ENCODE assay signal across 12 cellular contexts in genomic region chr7:92622680-92623079, GRCh38. TPM values are rescaled to one million over a fixed set of nuclear protein-coding genes. Genes with fewer than 3 reads are reported as not detected.
DNase-seq lines count a peak whose midpoint lies in the region; ATAC-seq and TF ChIP-seq lines count a peak whose summit lies in the region.
"Had no signal": no experiment of that assay in that cellular context is flagged by ENCODE, and none has a peak within 500 bp of the region (broad histone marks: within the 10 kb centered on the region; RNA-seq: fewer than 3 reads in every experiment).

No MANE protein-coding gene starts in this region.

- H3K27ac ChIP-seq in SJCRH30, result peak overlapping the region; percentile 51
- peak overlapping the region in 2 of 4 donors; percentile 63 to 72 for H3K27ac ChIP-seq in gastroesophageal sphincter
- H3K27ac ChIP-seq: GM23248 had no signal

- no peaks in the 10 kb centered on the region for H3K9me3 Mint-ChIP-seq in activated CD4-positive, alpha-beta T cell treated with anti-CD3 and anti-CD28 coated beads for 36 hours (ENCODE audit: low read depth)
- peaks cover 4% of the 10 kb centered on the region for H3K9me3 Mint-ChIP-seq in mesothelial cell of epicardium

- POLR2A ChIA-PET in activated CD4-positive, alpha-beta T cell treated with anti-CD3 and anti-CD28 coated beads for 36 hours (lab: Charles Lee), result no interaction called here

- CTCF ChIA-PET in activated CD4-positive, alpha-beta T cell treated with anti-CD3 and anti-CD28 coated beads for 36 hours (lab: Charles Lee), result interaction anchor here (0.9 to 2.0 kb wide), 6 partner anchors 17 to 218 kb away, joined by 3 to 5 read pairs (median 4); no protein-coding TSS in a partner anchor

- peaks cover 50% of the 10 kb centered on the region for H3K36me3 ChIP-seq in SJCRH30
- peaks cover 0 to 5% of the 10 kb centered on the region in 2 donors for H3K36me3 ChIP-seq in gastroesophageal sphincter

- H3K4me3 Mint-ChIP-seq in activated CD4-positive, alpha-beta T cell treated with anti-CD3 and anti-CD28 coated beads for 36 hours, result no peak overlapping the region
- no peak overlapping the region for H3K4me3 Mint-ChIP-seq in mesothelial cell of epicardium

- H3K4me1 Mint-ChIP-seq in activated CD4-positive, alpha-beta T cell treated with anti-CD3 and anti-CD28 coated beads for 36 hours, result peaks cover 64% of the 10 kb centered on the region
- peaks cover 38% of the 10 kb centered on the region for H3K4me1 Mint-ChIP-seq in mesothelial cell of epicardium

- H3K4me1 ChIP-seq in SJCRH30 (peaks cover 45% of the 10 kb centered on the region), gastroesophageal sphincter (peaks cover 0 to 34% (median 5%) of the 10 kb centered on the region in 3 donors)

- no peak for ATAC-seq in activated CD4-positive, alpha-beta T cell treated with anti-CD3 and anti-CD28 coated beads for 36 hours
- ATAC-seq in GM19372 (IDR thresholded peaks at IDR 0.05; ENCODE audit: low read depth, unreplicated experiment) (peak; percentile 7), gastroesophageal sphincter (no peak)

- H3K27me3 ChIP-seq in SJCRH30 (no peaks in the 10 kb centered on the region), gastroesophageal sphincter (no peaks in the 10 kb centered on the region)

- H3K4me3 ChIP-seq in SJCRH30 (no peak overlapping the region), gastroesophageal sphincter (no peak overlapping the region)
- H3K4me3 ChIP-seq: GM23248 had no signal

- 54 to 55% methylated on average over 3 of the region's 3 CpGs for WGBS in gastroesophageal sphincter (ENCODE audit: low coverage in 1 of 2), 2 donors

- H3K36me3 Mint-ChIP-seq in activated CD4-positive, alpha-beta T cell treated with anti-CD3 and anti-CD28 coated beads for 36 hours (ENCODE audit: low read depth), result peaks cover 49% of the 10 kb centered on the region
- H3K36me3 Mint-ChIP-seq in mesothelial cell of epicardium, result peaks cover 36% of the 10 kb centered on the region

- intact Hi-C loops in activated CD4-positive, alpha-beta T cell treated with anti-CD3 and anti-CD28 coated beads for 36 hours (cut with DNase I, micrococcal nuclease), result loop anchor here in 1 of 2 experiments (5.0 kb wide), 1 partner anchor 415 kb away; no protein-coding TSS in a partner anchor

- no peaks in the 10 kb centered on the region for H3K27me3 Mint-ChIP-seq in activated CD4-positive, alpha-beta T cell treated with anti-CD3 and anti-CD28 coated beads for 36 hours
- no peaks in the 10 kb centered on the region for H3K27me3 Mint-ChIP-seq in mesothelial cell of epicardium (ENCODE audit: low read depth)

- TF ChIP-seq POLR2A in gastroesophageal sphincter (IDR thresholded peaks at IDR 0.05), result no peak

- no peak for DNase-seq in activated CD4-positive, alpha-beta T cell treated with anti-CD3 and anti-CD28 coated beads for 36 hours
- no peak for DNase-seq in activated CD4-positive, alpha-beta T cell treated with anti-CD3 and anti-CD28 coated beads, Interleukin-2, amount 50 U/mL, for 48 hours
- DNase-seq in SJCRH30, result peak; percentile 30 to 67
- DNase-seq in mesothelial cell of epicardium (ENCODE audit: low spot score in 2 of 2, unreplicated experiment in 2 of 2), result no peak
- DNase-seq in DMS53 (lab: John Stamatoyannopoulos, UW), result no peak
- DNase-seq in GM19240 (ENCODE audit: insufficient read length, low spot score), result no peak
- DNase-seq: GM23248; NCI-H446; stimulated activated CD4-positive, alpha-beta T cell treated with anti-CD3 and anti-CD28 coated beads, Interleukin-1b, Interleukin-23, amount 100 ng/mL, for 48 hours had no signal

- H3K9me3 ChIP-seq in SJCRH30 (replicated peaks) (no peaks in the 10 kb centered on the region), gastroesophageal sphincter (no peaks in the 10 kb centered on the region)

- peak overlapping the region; percentile 56 for H3K27ac Mint-ChIP-seq in activated CD4-positive, alpha-beta T cell treated with anti-CD3 and anti-CD28 coated beads for 36 hours
- peak overlapping the region; percentile 25 for H3K27ac Mint-ChIP-seq in mesothelial cell of epicardium
- H3K27ac Mint-ChIP-seq: progenitor cell of endocrine pancreas had no signal

- no peak for TF ChIP-seq EP300 in gastroesophageal sphincter (IDR thresholded peaks at IDR 0.05)

- no peak for TF ChIP-seq CTCF in mesothelial cell of epicardium (IDR thresholded peaks at IDR 0.05; ENCODE audit: unreplicated experiment)
- no peak for TF ChIP-seq CTCF in gastroesophageal sphincter (IDR thresholded peaks at IDR 0.05)

RNA-seq across cellular contexts. Expression of gene FAM133B, which starts 32.5 kb away (rescaled TPM):
- 10 to 100 TPM; 26.1 to 27.6 TPM for total RNA-seq in activated CD4-positive, alpha-beta T cell treated with anti-CD3 and anti-CD28 coated beads for 36 hours
- 50.2 and 66.6 TPM in 2 replicates for total RNA-seq in SJCRH30 (2014; rRNA removed; shearing (Covaris generic))
- 37.2 to 42.9 TPM (median 38.3 TPM) in 3 replicates for total RNA-seq in mesothelial cell of epicardium
- 10 to 100 TPM; 16.4 to 27.9 (median 26.9) TPM for total RNA-seq in gastroesophageal sphincter

Comparison
In these comparisons a context has a peak if more than half of its experiments do, and no peak if none do; other contexts are left out.
1. DNase-seq: peak in SJCRH30 (2 of 2); none in activated CD4-positive, alpha-beta T cell treated with anti-CD3 and anti-CD28 coated beads for 36 hours (single experiment), activated CD4-positive, alpha-beta T cell treated with anti-CD3 and anti-CD28 coated beads, Interleukin-2, amount 50 U/mL, for 48 hours (0 of 2), mesothelial cell of epicardium (0 of 2), DMS53 (single experiment) and GM19240 (single experiment).